12 cellular contexts compared by ENCODE assay signal in the genomic region with DNA sequence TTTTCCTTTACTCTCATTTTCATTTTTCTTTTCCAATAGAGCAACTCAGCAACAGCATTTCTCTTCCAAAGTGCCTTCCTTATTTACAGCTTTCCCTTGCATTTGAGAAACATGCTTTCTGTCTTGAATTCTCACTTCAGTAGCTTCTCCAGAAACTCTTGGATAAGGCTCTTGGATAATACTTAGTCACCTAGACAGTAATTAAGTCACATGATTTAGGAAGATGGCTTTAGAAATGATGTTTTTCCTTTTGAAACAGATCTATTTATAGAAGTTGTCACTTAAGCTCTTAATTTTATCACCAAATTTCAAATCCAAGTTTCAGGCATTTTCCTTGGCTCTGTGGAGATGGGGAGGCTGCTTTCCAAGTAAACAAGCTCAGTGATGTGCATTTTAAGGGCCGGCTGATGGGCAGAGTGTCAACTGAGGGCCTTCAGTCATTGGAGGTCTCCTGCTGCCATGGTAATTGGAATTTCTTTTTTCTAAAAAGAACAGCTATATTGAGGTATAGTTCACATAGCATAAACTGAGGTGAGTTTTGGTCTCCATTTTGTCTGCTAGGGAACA.
"Had no signal": no experiment of that assay in that cellular context is flagged by ENCODE, and none has a peak within 500 bp of the region (broad histone marks: within the 10 kb centered on the region; RNA-seq: fewer than 3 reads in every experiment).

No MANE protein-coding gene starts in this region.

- DNase-seq: activated CD4-positive, alpha-beta T cell treated with anti-CD3 and anti-CD28 coated beads for 1 hour; activated CD4-positive, alpha-beta T cell treated with anti-CD3 and anti-CD28 coated beads, Interleukin-2, amount 50 U/mL, for 48 hours; activated gamma-delta T cell; activated naive CD8-positive, alpha-beta T cell treated with anti-CD3 and anti-CD28 coated beads for 36 hours; activated T-cell treated with anti-CD3 and anti-CD28 coated beads, Interleukin-2, amount 50 U/mL, for 4 hours; aorta; colonic mucosa; effector CD4-positive, alpha-beta T cell; mesenchymal stem cell; stimulated activated CD4-positive, alpha-beta T cell treated with anti-CD3 and anti-CD28 coated beads, Interleukin-2, amount 100 ng/mL, for 48 hours; stimulated activated naive CD4-positive, alpha-beta T cell treated with Interleukin-2 at 50 U/mL for 16 hours; T-helper 9 cell had no signal

- H3K36me3 Mint-ChIP-seq: activated naive CD8-positive, alpha-beta T cell treated with anti-CD3 and anti-CD28 coated beads for 36 hours had no signal

- H3K27me3 Mint-ChIP-seq: activated naive CD8-positive, alpha-beta T cell treated with anti-CD3 and anti-CD28 coated beads for 36 hours had no signal

- H3K9me3 Mint-ChIP-seq: activated naive CD8-positive, alpha-beta T cell treated with anti-CD3 and anti-CD28 coated beads for 36 hours; activated T-cell treated with anti-CD3 and anti-CD28 coated beads, Interleukin-2, amount 50 U/mL, for 4 hours had no signal

- H3K27ac Mint-ChIP-seq: activated naive CD8-positive, alpha-beta T cell treated with anti-CD3 and anti-CD28 coated beads for 36 hours had no signal

- H3K4me3 Mint-ChIP-seq: activated naive CD8-positive, alpha-beta T cell treated with anti-CD3 and anti-CD28 coated beads for 36 hours; activated T-cell treated with anti-CD3 and anti-CD28 coated beads, Interleukin-2, amount 50 U/mL, for 4 hours had no signal

- ATAC-seq: activated T-cell treated with anti-CD3 and anti-CD28 coated beads, Interleukin-2, amount 50 U/mL, for 4 hours had no signal
